31 cellular contexts compared by ENCODE assay signal in the genomic region with DNA sequence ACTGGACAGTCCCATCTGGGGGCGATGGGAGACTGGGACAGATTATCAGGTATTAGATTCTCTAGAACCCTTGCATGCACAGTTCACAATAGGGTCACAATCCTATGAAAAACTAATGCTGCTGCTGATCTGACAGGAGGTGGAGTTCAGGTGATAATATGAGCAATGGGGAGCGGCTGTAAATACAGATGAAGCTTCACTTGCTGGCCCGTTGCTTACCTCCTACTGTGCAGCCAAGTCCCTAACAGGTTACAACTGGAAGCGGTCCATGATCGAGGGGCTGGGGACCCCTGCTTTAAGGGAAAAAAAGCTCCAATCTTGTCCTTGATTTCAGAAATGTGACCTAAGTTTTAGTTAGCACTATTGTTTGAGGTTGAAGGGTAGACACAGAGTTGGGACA.
"Had no signal": no experiment of that assay in that cellular context is flagged by ENCODE, and none has a peak within 500 bp of the region (broad histone marks: within the 10 kb centered on the region; RNA-seq: fewer than 3 reads in every experiment).

No MANE protein-coding gene starts in this region.

- H3K27me3 ChIP-seq: neutrophil, ovary, right lobe of liver, sigmoid colon, stomach, thyroid gland, tibial nerve, upper lobe of left lung, vagina had no signal

- H3K4me3 ChIP-seq: ovary, psoas muscle, right lobe of liver, sigmoid colon, stomach, thoracic aorta, thyroid gland, tibial nerve, upper lobe of left lung, vagina had no signal

- H3K36me3 Mint-ChIP-seq: naive thymus-derived CD8-positive, alpha-beta T cell; natural killer cell treated with Interleukin-12 subunit alpha and Interleukin-12 subunit beta and Interleukin-15 and Interleukin-18, amount 100 ng/mL, for 72 hours; stimulated activated effector memory CD8-positive, alpha-beta T cell treated with anti-CD3 and anti-CD28 coated beads, Interleukin-12 subunit alpha, Interleukin-12 subunit beta, amount 100 ng/mL, for 72 hours; stimulated activated naive B cell treated with anti-CD40 and anti-IgM and Interleukin-4, amounts not matched to agents 10 μg/mL and 1 μg/mL and 100 μg/mL, for 72 hours had no signal

- H3K4me1 Mint-ChIP-seq: naive thymus-derived CD8-positive, alpha-beta T cell; neural crest cell; stimulated activated effector memory CD8-positive, alpha-beta T cell treated with anti-CD3 and anti-CD28 coated beads, Interleukin-12 subunit alpha, Interleukin-12 subunit beta, amount 100 ng/mL, for 72 hours had no signal

- H3K4me3 Mint-ChIP-seq: naive thymus-derived CD8-positive, alpha-beta T cell; natural killer cell treated with Interleukin-12 subunit alpha and Interleukin-12 subunit beta and Interleukin-15 and Interleukin-18, amount 100 ng/mL, for 72 hours; nephron progenitor cell; neural crest cell; stimulated activated effector memory CD8-positive, alpha-beta T cell treated with anti-CD3 and anti-CD28 coated beads, Interleukin-12 subunit alpha, Interleukin-12 subunit beta, amount 100 ng/mL, for 72 hours; stimulated activated naive B cell treated with anti-CD40 and anti-IgM and Interleukin-4, amounts not matched to agents 10 μg/mL and 1 μg/mL and 100 μg/mL, for 72 hours; stimulated activated naive CD8-positive, alpha-beta T cell treated with anti-CD3 and anti-CD28 coated beads, Interleukin-15, Interleukin-2, amounts not matched to agents 100 ng/mL and 50 ng/mL, for 24 hours had no signal

- H3K9me3 ChIP-seq: neutrophil, ovary, psoas muscle, right lobe of liver, sigmoid colon, stomach, thoracic aorta, thyroid gland, tibial nerve, upper lobe of left lung, vagina had no signal

- H3K9ac ChIP-seq: parathyroid adenoma had no signal

- DNase-seq: naive thymus-derived CD8-positive, alpha-beta T cell; nephron progenitor cell; nucleus accumbens; ovary; posterior cingulate gyrus; psoas muscle; right cardiac atrium; right lobe of liver; sigmoid colon; small intestine; stimulated activated CD4-positive, alpha-beta T cell treated with anti-CD3 and anti-CD28 coated beads, Interleukin-15, amount 100 ng/mL, for 24 hours; stimulated activated CD4-positive, alpha-beta T cell treated with anti-CD3 and anti-CD28 coated beads, Interleukin-2, amount 100 ng/mL, for 24 hours; stimulated activated CD4-positive, alpha-beta T cell treated with anti-CD3 and anti-CD28 coated beads, Interleukin-2, amount 100 ng/mL, for 48 hours; stimulated activated CD4-positive, alpha-beta T cell treated with anti-CD3 and anti-CD28 coated beads, Interleukin-4, amount 100 ng/mL, for 24 hours; stimulated activated naive B cell treated with anti-CD40 and anti-IgM and Interleukin-4, amounts not matched to agents 10 μg/mL and 1 μg/mL and 100 μg/mL, for 72 hours; stimulated activated naive CD4-positive, alpha-beta T cell treated with Interleukin-2 at 50 U/mL for 16 hours; stomach; thyroid gland; trophoblast cell; upper lobe of left lung had no signal

- H3K27ac Mint-ChIP-seq: naive thymus-derived CD8-positive, alpha-beta T cell; natural killer cell treated with Interleukin-12 subunit alpha and Interleukin-12 subunit beta and Interleukin-15 and Interleukin-18, amount 100 ng/mL, for 72 hours; nephron progenitor cell; progenitor cell of endocrine pancreas; stimulated activated effector memory CD8-positive, alpha-beta T cell treated with anti-CD3 and anti-CD28 coated beads, Interleukin-12 subunit alpha, Interleukin-12 subunit beta, amount 100 ng/mL, for 72 hours; stimulated activated naive B cell treated with anti-CD40 and anti-IgM and Interleukin-4, amounts not matched to agents 10 μg/mL and 1 μg/mL and 100 μg/mL, for 72 hours; stimulated activated naive CD8-positive, alpha-beta T cell treated with anti-CD3 and anti-CD28 coated beads, Interleukin-15, Interleukin-2, amounts not matched to agents 100 ng/mL and 50 ng/mL, for 24 hours had no signal

- H2AFZ ChIP-seq: parathyroid adenoma had no signal

- H3K4me1 ChIP-seq: parathyroid adenoma, psoas muscle, right lobe of liver, sigmoid colon, stomach, thyroid gland, tibial nerve, vagina had no signal

- H3K36me3 ChIP-seq: neutrophil, ovary, right lobe of liver, sigmoid colon, stomach, thoracic aorta, thyroid gland, tibial nerve, upper lobe of left lung, vagina had no signal

- ATAC-seq: naive thymus-derived CD8-positive, alpha-beta T cell; natural killer cell treated with Interleukin-12 subunit alpha and Interleukin-12 subunit beta and Interleukin-15 and Interleukin-18, amount 100 ng/mL, for 72 hours; psoas muscle; right cardiac atrium; right lobe of liver; stimulated activated effector memory CD8-positive, alpha-beta T cell treated with anti-CD3 and anti-CD28 coated beads, Interleukin-12 subunit alpha, Interleukin-12 subunit beta, amount 100 ng/mL, for 72 hours; stimulated activated naive B cell treated with anti-CD40 and anti-IgM and Interleukin-4, amounts not matched to agents 10 μg/mL and 1 μg/mL and 100 μg/mL, for 72 hours had no signal

- FAIRE-seq: small intestine, urothelium cell line had no signal

- H3K27me3 Mint-ChIP-seq: progenitor cell of endocrine pancreas had no signal

- H3K9me3 Mint-ChIP-seq: nephron progenitor cell; neural crest cell; stimulated activated effector memory CD8-positive, alpha-beta T cell treated with anti-CD3 and anti-CD28 coated beads, Interleukin-12 subunit alpha, Interleukin-12 subunit beta, amount 100 ng/mL, for 72 hours; stimulated activated naive CD8-positive, alpha-beta T cell treated with anti-CD3 and anti-CD28 coated beads, Interleukin-15, Interleukin-2, amounts not matched to agents 100 ng/mL and 50 ng/mL, for 24 hours had no signal

- H3K79me2 ChIP-seq: parathyroid adenoma had no signal

- H3K27ac ChIP-seq: neutrophil, ovary, parathyroid adenoma, psoas muscle, right lobe of liver, sigmoid colon, stomach, thoracic aorta, thyroid gland, tibial nerve, upper lobe of left lung, vagina had no signal
